7 cellular contexts compared by ENCODE assay signal in genomic region chr5:61625682-61626620, GRCh38.
DNase-seq lines count a peak whose midpoint lies in the region; ATAC-seq and TF ChIP-seq lines count a peak whose summit lies in the region.

No MANE protein-coding gene starts in this region.

- peak; percentile 96 to 97 for ATAC-seq in left cardiac atrium
- no peak for ATAC-seq in GM21381 (IDR thresholded peaks at IDR 0.05; ENCODE audit: unreplicated experiment)

- no peak for TF ChIP-seq CTCF in osteoblast (IDR thresholded peaks at IDR 0.05; ENCODE audit: extremely low read depth, low read depth, low read length)

- H3K36me3 ChIP-seq in adipocyte (ENCODE audit: control insufficient read depth, insufficient read depth, low read length, severe bottlenecking) = no peaks in the 10 kb centered on the region
- H3K36me3 ChIP-seq in osteoblast (ENCODE audit: insufficient read depth, low read length) = no peaks in the 10 kb centered on the region

- intact Hi-C loops in left cardiac atrium (cut with DNase I) = loop anchor here in 1 of 2 donors (10.0 kb wide), 2 partner anchors 291 to 461 kb away; partner anchors contain the start of genes SMIM15 and ZSWIM6

- DNase-seq in GM19238 (ENCODE audit: insufficient read length, low spot score) = peak; percentile 10
- peak; percentile 2 for DNase-seq in KG1 (lab: John Stamatoyannopoulos, UW)
- DNase-seq in adipocyte (ENCODE audit: low read depth) = peak; percentile 61
- peak; percentile 84 for DNase-seq in left cardiac atrium
- peak; percentile 92 for DNase-seq in osteoblast (ENCODE audit: insufficient read length, low spot score, missing footprints)
- no peak for DNase-seq in DMS153 (lab: John Stamatoyannopoulos, UW)

- peak overlapping the region; percentile 79 for H3K9ac ChIP-seq in adipocyte (ENCODE audit: low read length)

- no peaks in the 10 kb centered on the region for H3K79me2 ChIP-seq in osteoblast (ENCODE audit: insufficient read depth, low read length)

- H3K27ac ChIP-seq in osteoblast (ENCODE audit: low read depth, low read length) = no peak overlapping the region

- H3K4me1 ChIP-seq in adipocyte (ENCODE audit: control insufficient read depth, insufficient read depth, low read length) = peaks cover under 1% of the 10 kb centered on the region
- peaks cover 4% of the 10 kb centered on the region for H3K4me1 ChIP-seq in osteoblast (ENCODE audit: insufficient read depth, low read length)

- H4K20me1 ChIP-seq in osteoblast (ENCODE audit: insufficient read depth, low read length) = no peaks in the 10 kb centered on the region

- H3K4me3 ChIP-seq in adipocyte (ENCODE audit: low read length) (peak overlapping the region; percentile 78), osteoblast (ENCODE audit: insufficient read depth, low read length) (peak overlapping the region; percentile 73)

- no peaks in the 10 kb centered on the region for H3K27me3 ChIP-seq in adipocyte (replicated peaks; ENCODE audit: control insufficient read depth, insufficient read depth, low read length)
- no peaks in the 10 kb centered on the region for H3K27me3 ChIP-seq in osteoblast (ENCODE audit: insufficient read depth, low read length)

- H3K9me3 ChIP-seq in adipocyte (ENCODE audit: control insufficient read depth, low read length) (no peaks in the 10 kb centered on the region), osteoblast (ENCODE audit: low read depth, low read length) (no peaks in the 10 kb centered on the region)

- H2AFZ ChIP-seq in osteoblast (ENCODE audit: low read length) = peak overlapping the region; percentile 68

- H3K4me2 ChIP-seq in osteoblast (ENCODE audit: insufficient read depth, low read length) = peak overlapping the region; percentile 82
